27 cellular contexts compared by ENCODE assay signal in genomic region chr22:50516891-50517290, GRCh38. TPM values are rescaled to one million over a fixed set of nuclear protein-coding genes. Genes with fewer than 3 reads are reported as not detected.
"Had no signal": no experiment of that assay in that cellular context is flagged by ENCODE, and none has a peak within 500 bp of the region (broad histone marks: within the 10 kb centered on the region; RNA-seq: fewer than 3 reads in every experiment).

No MANE protein-coding gene starts in this region.

- ATAC-seq: activated T-helper 17 cell treated with anti-CD3 and anti-CD28 coated beads, Interleukin-2, amount 50 U/mL, for 72 hours; PC-3; T-cell had no signal

- H3K4me1 ChIP-seq: adrenal gland had no signal

- FAIRE-seq: RCC 7860 had no signal

- H3K27me3 ChIP-seq: adrenal gland had no signal

- DNase-seq: activated CD4-positive, alpha-beta memory T cell treated with anti-CD3 and anti-CD28 coated beads for 36 hours; activated CD4-positive, alpha-beta T cell treated with anti-CD3 and anti-CD28 coated beads, Interleukin-2, amount 10 ng/mL, durations not matched to agents 7 days and 5 days; activated CD4-positive, CD25-positive, alpha-beta regulatory T cell; activated CD8-positive, alpha-beta memory T cell treated with anti-CD3 and anti-CD28 coated beads for 24 hours; activated gamma-delta T cell; activated naive CD4-positive, alpha-beta T cell treated with anti-CD3 and anti-CD28 coated beads for 36 hours; activated T-cell treated with anti-CD3 and anti-CD28 coated beads for 4 hours; activated T-cell treated with anti-CD3 and anti-CD28 coated beads, Interleukin-2, amount 50 U/mL, for 48 hours; adrenal gland; anterior cingulate cortex; caudate nucleus; NCI-H1048; NCI-H146; NCI-H187 treated with DMSO at 0.1 percent for 48 hours; NCI-H2081 treated with DMSO at 0.1 percent for 48 hours; NCI-H446; NCI-H524; PC-3; SIG-M5; T-cell; T-helper 2 cell had no signal

- H3K9me3 ChIP-seq: adrenal gland had no signal

- H3K4me3 ChIP-seq: adrenal gland, SK-N-MC had no signal

- H3K27ac ChIP-seq: adrenal gland, SK-N-MC, VCaP had no signal

RNA-seq across cellular contexts. Expression of gene SCO2, which starts 8.5 kb away (rescaled TPM):
- total RNA-seq: cerebellum had no signal

RNA-seq across cellular contexts. Expression of gene KLHDC7B, which starts 28.8 kb away (rescaled TPM):
- total RNA-seq: cerebellum, LHCN-M2, PC-3 had no signal
